ENCODE assay signal across 2 cellular contexts in genomic region chr2:48415765-48416515, GRCh38.
A peak's percentile ranks its signal among the peaks of the same experiment; 100 is the strongest.
TF ChIP-seq lines count a peak whose summit lies in the region.

No MANE protein-coding gene starts in this region.

TF ChIP-seq in WTC11, 78 proteins besides CTCF, POLR2A, EP300 and RAD21 (continued from another document):
- TF ChIP-seq, protein P1, sequence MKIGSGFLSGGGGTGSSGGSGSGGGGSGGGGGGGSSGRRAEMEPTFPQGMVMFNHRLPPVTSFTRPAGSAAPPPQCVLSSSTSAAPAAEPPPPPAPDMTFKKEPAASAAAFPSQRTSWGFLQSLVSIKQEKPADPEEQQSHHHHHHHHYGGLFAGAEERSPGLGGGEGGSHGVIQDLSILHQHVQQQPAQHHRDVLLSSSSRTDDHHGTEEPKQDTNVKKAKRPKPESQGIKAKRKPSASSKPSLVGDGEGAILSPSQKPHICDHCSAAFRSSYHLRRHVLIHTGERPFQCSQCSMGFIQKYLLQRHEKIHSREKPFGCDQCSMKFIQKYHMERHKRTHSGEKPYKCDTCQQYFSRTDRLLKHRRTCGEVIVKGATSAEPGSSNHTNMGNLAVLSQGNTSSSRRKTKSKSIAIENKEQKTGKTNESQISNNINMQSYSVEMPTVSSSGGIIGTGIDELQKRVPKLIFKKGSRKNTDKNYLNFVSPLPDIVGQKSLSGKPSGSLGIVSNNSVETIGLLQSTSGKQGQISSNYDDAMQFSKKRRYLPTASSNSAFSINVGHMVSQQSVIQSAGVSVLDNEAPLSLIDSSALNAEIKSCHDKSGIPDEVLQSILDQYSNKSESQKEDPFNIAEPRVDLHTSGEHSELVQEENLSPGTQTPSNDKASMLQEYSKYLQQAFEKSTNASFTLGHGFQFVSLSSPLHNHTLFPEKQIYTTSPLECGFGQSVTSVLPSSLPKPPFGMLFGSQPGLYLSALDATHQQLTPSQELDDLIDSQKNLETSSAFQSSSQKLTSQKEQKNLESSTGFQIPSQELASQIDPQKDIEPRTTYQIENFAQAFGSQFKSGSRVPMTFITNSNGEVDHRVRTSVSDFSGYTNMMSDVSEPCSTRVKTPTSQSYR (CRISPR knock-in tag; IDR thresholded peaks at IDR 0.05) = no peak
- TF ChIP-seq SMAD3 (CRISPR knock-in tag; IDR thresholded peaks at IDR 0.05; ENCODE audit: borderline replicate concordance) (no peak), ZNF138 (CRISPR knock-in tag; conservative IDR thresholded peaks at IDR 0.05) (no peak), MXD4 (CRISPR knock-in tag; IDR thresholded peaks at IDR 0.05; ENCODE audit: borderline replicate concordance) (no peak), ZNF423 (CRISPR knock-in tag; IDR thresholded peaks at IDR 0.05) (no peak)

TF ChIP-seq in HepG2, 621 proteins besides CTCF, POLR2A, EP300 and RAD21 (continued from another document and continues in another):
- TF ChIP-seq HNF4G (IDR thresholded peaks at IDR 0.05; ENCODE audit: borderline replicate concordance, low read depth, low read length) (peak; percentile 55; the same call in 1 of the 2 replicates), HNF4G (CRISPR knock-in tag; IDR thresholded peaks at IDR 0.05; ENCODE audit: borderline replicate concordance, low read depth) (no peak; the same call in 1 of the 2 replicates), PATZ1 (CRISPR knock-in tag; IDR thresholded peaks at IDR 0.05) (peak; percentile 70), ZBTB7A (CRISPR knock-in tag; IDR thresholded peaks at IDR 0.05) (peak; percentile 63; the same call in 1 of the 2 replicates), NFIC (IDR thresholded peaks at IDR 0.05; ENCODE audit: low read length) (peak; percentile 44; the same call in 1 of the 2 replicates), ZNF839 (CRISPR knock-in tag; IDR thresholded peaks at IDR 0.05; ENCODE audit: borderline replicate concordance) (no peak), ZNF292 (CRISPR knock-in tag; IDR thresholded peaks at IDR 0.05; ENCODE audit: borderline replicate concordance, low read depth) (peak; percentile 79; the same call in 1 of the 2 replicates), HDAC2 (CRISPR knock-in tag; IDR thresholded peaks at IDR 0.05) (peak; percentile 77), ZNF850 (CRISPR knock-in tag; conservative IDR thresholded peaks at IDR 0.05) (no peak), ZNF800 (CRISPR knock-in tag; IDR thresholded peaks at IDR 0.05) (0 out of 2 replicates have a peak, but pooled peaks have one; percentile 50), TAF1 (CRISPR knock-in tag; IDR thresholded peaks at IDR 0.05) (no peak; the same call in 1 of the 2 replicates), SOX6 (IDR thresholded peaks at IDR 0.05) (no peak), SOX6 (CRISPR knock-in tag; IDR thresholded peaks at IDR 0.05) (peak; percentile 84), SNAPC2 (CRISPR knock-in tag; IDR thresholded peaks at IDR 0.05) (peak; percentile 89), ZNF296 (CRISPR knock-in tag; conservative IDR thresholded peaks at IDR 0.05) (no peak), NR2F1 (CRISPR knock-in tag; IDR thresholded peaks at IDR 0.05) (no peak; a peak in 1 of 4 replicates), ZNF318 (CRISPR knock-in tag; IDR thresholded peaks at IDR 0.05) (no peak; the same call in 1 of the 2 replicates), ZNF224 (CRISPR knock-in tag; IDR thresholded peaks at IDR 0.05) (peak; percentile 45; the same call in 1 of the 2 replicates), PITX1 (CRISPR knock-in tag; IDR thresholded peaks at IDR 0.05) (peak; percentile 94), YEATS4 (CRISPR knock-in tag; IDR thresholded peaks at IDR 0.05; ENCODE audit: borderline replicate concordance) (peak; percentile 53; the same call in 1 of the 2 replicates), CREBL2 (CRISPR knock-in tag; IDR thresholded peaks at IDR 0.05; ENCODE audit: borderline replicate concordance) (no peak), RFX1 (IDR thresholded peaks at IDR 0.05) (peak; percentile 81), TFAP4 (IDR thresholded peaks at IDR 0.05; ENCODE audit: borderline replicate concordance, low read depth) (peak; percentile 76; the same call in 1 of the 2 replicates), ZNF614 (CRISPR knock-in tag; IDR thresholded peaks at IDR 0.05; ENCODE audit: borderline replicate concordance) (no peak), FOSL2 (CRISPR knock-in tag; IDR thresholded peaks at IDR 0.05) (peak; percentile 47; the same call in 1 of the 2 replicates), FOXP4 (CRISPR knock-in tag; IDR thresholded peaks at IDR 0.05) (peak; percentile 79), HOXA5 (CRISPR knock-in tag; IDR thresholded peaks at IDR 0.05) (0 out of 2 replicates have a peak, but pooled peaks have one; percentile 38), KMT2A (CRISPR knock-in tag; IDR thresholded peaks at IDR 0.05) (peak; percentile 61; the same call in 1 of the 2 replicates), ZNF607 (CRISPR knock-in tag; IDR thresholded peaks at IDR 0.05; ENCODE audit: borderline replicate concordance) (peak; percentile 55), ZNF383 (CRISPR knock-in tag; IDR thresholded peaks at IDR 0.05; ENCODE audit: borderline replicate concordance) (no peak)
- TF ChIP-seq, protein P2, sequence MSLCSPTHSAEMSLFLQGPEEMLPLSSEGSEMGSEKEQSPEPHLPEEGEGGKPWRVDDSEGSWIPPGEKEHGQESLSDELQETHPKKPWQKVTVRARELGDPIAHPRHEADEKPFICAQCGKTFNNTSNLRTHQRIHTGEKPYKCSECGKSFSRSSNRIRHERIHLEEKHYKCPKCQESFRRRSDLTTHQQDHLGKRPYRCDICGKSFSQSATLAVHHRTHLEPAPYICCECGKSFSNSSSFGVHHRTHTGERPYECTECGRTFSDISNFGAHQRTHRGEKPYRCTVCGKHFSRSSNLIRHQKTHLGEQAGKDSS (CRISPR knock-in tag; IDR thresholded peaks at IDR 0.05; ENCODE audit: borderline replicate concordance, low read depth) = peak; percentile 22; the same call in 1 of the 2 replicates
- TF ChIP-seq, protein P3, sequence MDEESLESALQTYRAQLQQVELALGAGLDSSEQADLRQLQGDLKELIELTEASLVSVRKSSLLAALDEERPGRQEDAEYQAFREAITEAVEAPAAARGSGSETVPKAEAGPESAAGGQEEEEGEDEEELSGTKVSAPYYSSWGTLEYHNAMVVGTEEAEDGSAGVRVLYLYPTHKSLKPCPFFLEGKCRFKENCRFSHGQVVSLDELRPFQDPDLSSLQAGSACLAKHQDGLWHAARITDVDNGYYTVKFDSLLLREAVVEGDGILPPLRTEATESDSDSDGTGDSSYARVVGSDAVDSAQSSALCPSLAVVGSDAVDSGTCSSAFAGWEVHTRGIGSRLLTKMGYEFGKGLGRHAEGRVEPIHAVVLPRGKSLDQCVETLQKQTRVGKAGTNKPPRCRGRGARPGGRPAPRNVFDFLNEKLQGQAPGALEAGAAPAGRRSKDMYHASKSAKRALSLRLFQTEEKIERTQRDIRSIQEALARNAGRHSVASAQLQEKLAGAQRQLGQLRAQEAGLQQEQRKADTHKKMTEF (CRISPR knock-in tag; IDR thresholded peaks at IDR 0.05) = peak; percentile 27; the same call in 1 of the 2 replicates
- TF ChIP-seq, protein P4, sequence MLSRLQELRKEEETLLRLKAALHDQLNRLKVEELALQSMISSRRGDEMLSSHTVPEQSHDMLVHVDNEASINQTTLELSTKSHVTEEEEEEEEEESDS (CRISPR knock-in tag; IDR thresholded peaks at IDR 0.05; ENCODE audit: borderline replicate concordance) = 0 out of 2 replicates have a peak, but pooled peaks have one; percentile 54
